8 cellular contexts compared by ENCODE assay signal in genomic region chrX:66030505-66031317, GRCh38. TPM values are rescaled to one million over a fixed set of nuclear protein-coding genes. Genes with fewer than 3 reads are reported as not detected.
DNase-seq lines count a peak whose midpoint lies in the region; ATAC-seq and TF ChIP-seq lines count a peak whose summit lies in the region.

No MANE protein-coding gene starts in this region.

- peaks cover 16% of the 10 kb centered on the region for H3K4me1 Mint-ChIP-seq in activated CD8-positive, alpha-beta T cell treated with anti-CD3 and anti-CD28 coated beads, Interleukin-2, amount 10 ng/mL, durations not matched to agents 7 days and 5 days (ENCODE audit: low read depth)
- H3K4me1 Mint-ChIP-seq in stimulated activated memory B cell treated with anti-CD40 and anti-IgM and Interleukin-4, amounts not matched to agents 10 μg/mL and 1 μg/mL and 100 μg/mL, for 72 hours, result peaks cover 3% of the 10 kb centered on the region

- intact Hi-C loops in left colon (cut with DNase I, micrococcal nuclease), result no loop called here

- no peak overlapping the region for H3K27ac Mint-ChIP-seq in activated CD8-positive, alpha-beta T cell treated with anti-CD3 and anti-CD28 coated beads, Interleukin-2, amount 10 ng/mL, durations not matched to agents 7 days and 5 days
- no peak overlapping the region for H3K27ac Mint-ChIP-seq in stimulated activated memory B cell treated with anti-CD40 and anti-IgM and Interleukin-4, amounts not matched to agents 10 μg/mL and 1 μg/mL and 100 μg/mL, for 72 hours

- CTCF ChIA-PET in activated CD8-positive, alpha-beta T cell treated with anti-CD3 and anti-CD28 coated beads, Interleukin-2, amount 10 ng/mL, durations not matched to agents 7 days and 5 days (lab: Charles Lee), result interaction anchor here (1.4 to 3.1 kb wide), 5 partner anchors 10 to 308 kb away, joined by 3 to 26 read pairs (median 9); no protein-coding TSS in a partner anchor

- H3K9me3 Mint-ChIP-seq in activated CD8-positive, alpha-beta T cell treated with anti-CD3 and anti-CD28 coated beads, Interleukin-2, amount 10 ng/mL, durations not matched to agents 7 days and 5 days (ENCODE audit: insufficient read depth), result no peaks in the 10 kb centered on the region
- no peaks in the 10 kb centered on the region for H3K9me3 Mint-ChIP-seq in stimulated activated memory B cell treated with anti-CD40 and anti-IgM and Interleukin-4, amounts not matched to agents 10 μg/mL and 1 μg/mL and 100 μg/mL, for 72 hours

- POLR2A ChIA-PET in activated CD8-positive, alpha-beta T cell treated with anti-CD3 and anti-CD28 coated beads, Interleukin-2, amount 10 ng/mL, durations not matched to agents 7 days and 5 days (lab: Charles Lee), result interaction anchor here (1.2 to 1.4 kb wide), 2 partner anchors 11 to 13 kb away, joined by 3 to 4 read pairs; no protein-coding TSS in a partner anchor

- TF ChIP-seq CTCF in GM13977 (IDR thresholded peaks at IDR 0.05; ENCODE audit: extremely low read depth, insufficient read depth, missing control alignments), result peak; percentile 85

- peak; percentile 34 to 50 for DNase-seq in AML-193 (lab: John Stamatoyannopoulos, UW)
- no peak for DNase-seq in GM13977 (ENCODE audit: low spot score)
- DNase-seq in activated CD8-positive, alpha-beta T cell treated with anti-CD3 and anti-CD28 coated beads, Interleukin-2, amount 10 ng/mL, durations not matched to agents 7 days and 5 days, result peak; percentile 34
- DNase-seq in left colon, result peak in 1 of 2 donors; percentile 36

- in situ Hi-C loops in GM13977 (cut with MboI; ENCODE audit: low pct_unique_long_range_greater_than_20kb, low sequenced_read_pairs, unreplicated experiment), result no loop called here

- H3K36me3 Mint-ChIP-seq in activated CD8-positive, alpha-beta T cell treated with anti-CD3 and anti-CD28 coated beads, Interleukin-2, amount 10 ng/mL, durations not matched to agents 7 days and 5 days (ENCODE audit: low read depth), result peaks cover 5% of the 10 kb centered on the region
- H3K36me3 Mint-ChIP-seq in stimulated activated memory B cell treated with anti-CD40 and anti-IgM and Interleukin-4, amounts not matched to agents 10 μg/mL and 1 μg/mL and 100 μg/mL, for 72 hours, result no peaks in the 10 kb centered on the region

- H3K27me3 Mint-ChIP-seq in activated CD8-positive, alpha-beta T cell treated with anti-CD3 and anti-CD28 coated beads, Interleukin-2, amount 10 ng/mL, durations not matched to agents 7 days and 5 days (ENCODE audit: low read depth), result no peaks in the 10 kb centered on the region
- H3K27me3 Mint-ChIP-seq in stimulated activated memory B cell treated with anti-CD40 and anti-IgM and Interleukin-4, amounts not matched to agents 10 μg/mL and 1 μg/mL and 100 μg/mL, for 72 hours, result no peaks in the 10 kb centered on the region

- no peak overlapping the region for H3K4me3 Mint-ChIP-seq in activated CD8-positive, alpha-beta T cell treated with anti-CD3 and anti-CD28 coated beads, Interleukin-2, amount 10 ng/mL, durations not matched to agents 7 days and 5 days
- H3K4me3 Mint-ChIP-seq in stimulated activated memory B cell treated with anti-CD40 and anti-IgM and Interleukin-4, amounts not matched to agents 10 μg/mL and 1 μg/mL and 100 μg/mL, for 72 hours, result no peak overlapping the region

- ATAC-seq in HG03432 (IDR thresholded peaks at IDR 0.05; ENCODE audit: unreplicated experiment), result peak; percentile 69
- peak; percentile 55 for ATAC-seq in activated CD8-positive, alpha-beta T cell treated with anti-CD3 and anti-CD28 coated beads, Interleukin-2, amount 10 ng/mL, durations not matched to agents 7 days and 5 days
- ATAC-seq in left colon, result peak; percentile 77
- ATAC-seq in HG03135 (IDR thresholded peaks at IDR 0.05; ENCODE audit: unreplicated experiment), result no peak
- no peak for ATAC-seq in stimulated activated memory B cell treated with anti-CD40 and anti-IgM and Interleukin-4, amounts not matched to agents 10 μg/mL and 1 μg/mL and 100 μg/mL, for 72 hours
- ATAC-seq in HG03571 (IDR thresholded peaks at IDR 0.05; ENCODE audit: unreplicated experiment), result no peak

RNA-seq across cellular contexts. Expression of gene VSIG4, which starts 9.2 kb away (rescaled TPM):
- total RNA-seq in activated CD8-positive, alpha-beta T cell treated with anti-CD3 and anti-CD28 coated beads, Interleukin-2, amount 10 ng/mL, durations not matched to agents 7 days and 5 days, result not detected
- total RNA-seq in left colon, result 10 to 100 TPM; 15.4 to 30.4 TPM

Comparison
In these comparisons a context has a peak if more than half of its experiments do, and no peak if none do; other contexts are left out.
1. ATAC-seq: peak in HG03432 (single experiment), activated CD8-positive, alpha-beta T cell treated with anti-CD3 and anti-CD28 coated beads, Interleukin-2, amount 10 ng/mL, durations not matched to agents 7 days and 5 days (single experiment) and left colon (single experiment); none in HG03135 (single experiment), stimulated activated memory B cell treated with anti-CD40 and anti-IgM and Interleukin-4, amounts not matched to agents 10 μg/mL and 1 μg/mL and 100 μg/mL, for 72 hours (single experiment) and HG03571 (single experiment).
2. RNA of gene VSIG4, which starts 9.2 kb away (total RNA-seq): 15.4 to 30.4 TPM in left colon; not detected in activated CD8-positive, alpha-beta T cell treated with anti-CD3 and anti-CD28 coated beads, Interleukin-2, amount 10 ng/mL, durations not matched to agents 7 days and 5 days; every median in the first group is over 10 times any median in the second.